Comparison of ENCODE assay signal across 8 cellular contexts in genomic region chr22:17159504-17159951, GRCh38. TPM values are rescaled to one million over a fixed set of nuclear protein-coding genes. Genes with fewer than 3 reads are reported as not detected.
A peak's percentile ranks its signal among the peaks of the same experiment; 100 is the strongest.
DNase-seq lines count a peak whose midpoint lies in the region; ATAC-seq and TF ChIP-seq lines count a peak whose summit lies in the region.

No MANE protein-coding gene starts in this region.

- H3K27ac Mint-ChIP-seq in CD8-positive, alpha-beta T cell, result peak overlapping the region; percentile 55

- H3K9me3 Mint-ChIP-seq in CD8-positive, alpha-beta T cell, result no peaks in the 10 kb centered on the region

- H3K4me1 ChIP-seq in CD8-positive, alpha-beta T cell (ENCODE audit: insufficient read depth, low read length), result peaks cover 27% of the 10 kb centered on the region
- peaks cover 22% of the 10 kb centered on the region for H3K4me1 ChIP-seq in KMS-11 (ENCODE audit: low read depth, poor library complexity, severe bottlenecking)

- peak overlapping the region; percentile 92 for H2AFZ ChIP-seq in KMS-11 (ENCODE audit: low read depth)

- CTCF ChIA-PET in CD8-positive, alpha-beta T cell (lab: Charles Lee), result interaction anchor here (0.7 to 7.1 kb wide), 5 partner anchors 9 to 342 kb away, joined by 3 to 48 read pairs (median 3); no protein-coding TSS in a partner anchor

- no peaks in the 10 kb centered on the region for H3K27me3 ChIP-seq in CD8-positive, alpha-beta T cell (ENCODE audit: insufficient read depth, low read length)
- 0 out of 2 replicates have a peak, but pooled peaks cover under 1% of the 10 kb centered on the region for H3K27me3 ChIP-seq in KMS-11 (ENCODE audit: insufficient read depth, low read depth)

- intact Hi-C loops in CD8-positive, alpha-beta T cell (cut with DNase I, micrococcal nuclease), result loop anchor here (1.0 to 5.0 kb wide), 7 partner anchors 12 to 918 kb away; partner anchors contain the start of genes IL17RA (in 2 of the 2), ADA2 (in 1 of the 2), ATP6V1E1 (in 1 of the 2) and BCL2L13 (in 1 of the 2)

- no peak for TF ChIP-seq CTCF in CD8-positive, alpha-beta T cell (IDR thresholded peaks at IDR 0.05)
- TF ChIP-seq CTCF in KMS-11 (conservative IDR thresholded peaks at IDR 0.05; ENCODE audit: low read depth, low read length) (no peak), WI38 (IDR thresholded peaks at IDR 0.05; ENCODE audit: low read depth, low read length) (no peak), choroid plexus epithelial cell (conservative IDR thresholded peaks at IDR 0.05; ENCODE audit: low read depth, low read length) (no peak)

- peak; percentile 22 for ATAC-seq in CD8-positive, alpha-beta T cell
- ATAC-seq in GM21360 (IDR thresholded peaks at IDR 0.05; ENCODE audit: unreplicated experiment), result peak; percentile 1

- H3K4me1 Mint-ChIP-seq in CD8-positive, alpha-beta T cell (ENCODE audit: low read depth), result peaks cover 36% of the 10 kb centered on the region

- no peaks in the 10 kb centered on the region for H3K36me3 ChIP-seq in CD8-positive, alpha-beta T cell (ENCODE audit: insufficient read depth, low read length)
- no peaks in the 10 kb centered on the region for H3K36me3 ChIP-seq in KMS-11 (ENCODE audit: insufficient read depth)

- H3K27me3 Mint-ChIP-seq in CD8-positive, alpha-beta T cell (ENCODE audit: low read depth), result no peaks in the 10 kb centered on the region

- peak overlapping the region; percentile 80 for H3K4me3 ChIP-seq in CD8-positive, alpha-beta T cell (ENCODE audit: low read depth, low read length)
- no peak overlapping the region for H3K4me3 ChIP-seq in KMS-11 (IDR thresholded peaks at IDR 0.05; ENCODE audit: insufficient read depth, low read depth, low read length)
- H3K4me3 ChIP-seq in WI38 (ENCODE audit: low read depth, low read length), result peak overlapping the region; percentile 67
- H3K4me3 ChIP-seq in choroid plexus epithelial cell (ENCODE audit: low read depth, low read length), result peak overlapping the region; percentile 85

- peak in 5 of 7 experiments; percentile 2 to 40 (median 26) for DNase-seq in CD8-positive, alpha-beta T cell
- DNase-seq in choroid plexus epithelial cell (ENCODE audit: low read depth) (peak; percentile 37), lung microvascular endothelial cell (ENCODE audit: low read depth in 2 of 2) (peak; percentile 40 to 64), RPMI8226 (no peak)
- peak; percentile 52 to 70 (median 56) for DNase-seq in stimulated activated CD4-positive, alpha-beta T cell treated with anti-CD3 and anti-CD28 coated beads, TNF-alpha, amount 100 ng/mL, for 48 hours (ENCODE audit: low read depth in 3 of 3)

- no peaks in the 10 kb centered on the region for H3K9me3 ChIP-seq in CD8-positive, alpha-beta T cell (ENCODE audit: low read length)

- POLR2A ChIA-PET in CD8-positive, alpha-beta T cell (lab: Charles Lee), result interaction anchor here (1.0 to 2.0 kb wide), 4 partner anchors 12 to 72 kb away, joined by 4 to 11 read pairs (median 6); partner anchors contain the start of gene ADA2

- peak overlapping the region; percentile 86 for H3K4me3 Mint-ChIP-seq in CD8-positive, alpha-beta T cell

- peak overlapping the region; percentile 54 for H3K4me2 ChIP-seq in KMS-11

- H3K27ac ChIP-seq in CD8-positive, alpha-beta T cell (ENCODE audit: low read depth, low read length), result peak overlapping the region; percentile 51
- H3K27ac ChIP-seq in KMS-11, result no peak overlapping the region

- H3K79me2 ChIP-seq in KMS-11 (ENCODE audit: insufficient read depth, low read depth), result peaks cover 33% of the 10 kb centered on the region

- peak overlapping the region; percentile 87; the same call in 1 of the 2 replicates for H3K9ac ChIP-seq in KMS-11

- no peaks in the 10 kb centered on the region for H4K20me1 ChIP-seq in KMS-11 (ENCODE audit: insufficient read depth)

- H3K36me3 Mint-ChIP-seq in CD8-positive, alpha-beta T cell, result peaks cover 7% of the 10 kb centered on the region

RNA-seq across cellular contexts. Expression of gene HDHD5, which starts 0.5 kb away (rescaled TPM):
- total RNA-seq in CD8-positive, alpha-beta T cell, result 10 to 100 TPM in 1 of 2 experiments, 1 to 10 TPM in 1; 9.2 to 11.0 TPM
- total RNA-seq in lung microvascular endothelial cell, result 28.8 and 35.5 TPM in 2 replicates

RNA-seq across cellular contexts. Expression of gene TMEM121B, which starts 38.4 kb away (rescaled TPM):
- total RNA-seq in CD8-positive, alpha-beta T cell, result under 1 TPM in 1 of 2 experiments, not detected in 1; 0.11 TPM
- total RNA-seq in lung microvascular endothelial cell, result under 0.01 TPM in 2 replicates

RNA-seq across cellular contexts. Expression of gene ADA2, which starts 59.7 kb away (rescaled TPM):
- 10 to 100 TPM; 43.4 to 44.6 TPM for total RNA-seq in CD8-positive, alpha-beta T cell
- 0.87 and 6.7 TPM in 2 replicates for total RNA-seq in lung microvascular endothelial cell
